1 cellular context compared by ENCODE assay signal in the genomic region with DNA sequence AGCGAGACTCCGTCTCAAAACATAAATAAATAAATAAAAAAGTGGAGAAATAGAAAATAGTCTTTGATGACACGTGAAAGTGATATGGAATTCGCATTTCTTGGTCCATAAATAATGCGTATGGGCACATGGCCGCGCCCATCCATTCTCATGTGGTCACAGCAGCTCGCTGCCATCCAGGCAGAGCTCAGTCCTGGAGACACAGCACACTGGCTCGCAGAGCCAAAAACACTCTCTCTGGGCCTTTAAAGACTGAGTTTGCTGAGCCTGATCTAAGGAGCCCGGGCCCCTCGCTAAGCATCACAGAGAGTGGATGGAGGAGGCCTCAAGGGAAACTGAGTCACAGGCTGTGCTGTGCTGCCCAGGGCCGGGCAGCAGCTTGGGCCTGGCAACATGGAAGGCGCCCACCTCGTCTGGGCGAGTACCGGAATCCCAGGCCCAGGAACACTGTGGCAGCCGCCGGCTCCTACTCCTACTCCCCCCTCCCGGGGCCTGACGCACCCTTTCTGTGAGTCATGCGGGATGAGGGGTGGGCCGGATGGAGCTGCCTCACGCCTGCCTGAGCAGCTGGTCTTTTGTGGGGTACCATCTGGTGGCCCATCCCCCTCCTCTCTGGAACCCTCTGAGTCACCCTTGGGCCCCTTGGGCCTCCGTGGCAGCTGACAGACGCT.
TF ChIP-seq lines count a peak whose summit lies in the region.

No MANE protein-coding gene starts in this region.

TF ChIP-seq in SK-N-SH, 30 proteins besides CTCF, POLR2A, EP300 and RAD21 (continued from another document):
- TF ChIP-seq REST (IDR thresholded peaks at IDR 0.05; ENCODE audit: low read depth, low read length): 0 out of 2 replicates have a peak, but pooled peaks have one; percentile 9
- TF ChIP-seq TAF1 (IDR thresholded peaks at IDR 0.05; ENCODE audit: borderline replicate concordance, low read depth, low read length): no peak
- no peak for TF ChIP-seq ZBTB33 (IDR thresholded peaks at IDR 0.05; ENCODE audit: borderline replicate concordance, low read depth)
- TF ChIP-seq, protein P1, sequence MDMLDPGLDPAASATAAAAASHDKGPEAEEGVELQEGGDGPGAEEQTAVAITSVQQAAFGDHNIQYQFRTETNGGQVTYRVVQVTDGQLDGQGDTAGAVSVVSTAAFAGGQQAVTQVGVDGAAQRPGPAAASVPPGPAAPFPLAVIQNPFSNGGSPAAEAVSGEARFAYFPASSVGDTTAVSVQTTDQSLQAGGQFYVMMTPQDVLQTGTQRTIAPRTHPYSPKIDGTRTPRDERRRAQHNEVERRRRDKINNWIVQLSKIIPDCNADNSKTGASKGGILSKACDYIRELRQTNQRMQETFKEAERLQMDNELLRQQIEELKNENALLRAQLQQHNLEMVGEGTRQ (IDR thresholded peaks at IDR 0.05; ENCODE audit: borderline replicate concordance, low read depth, low read length): no peak
- TF ChIP-seq MXI1 (IDR thresholded peaks at IDR 0.05; ENCODE audit: low read depth, low read length): no peak
- peak; percentile 94 for TF ChIP-seq FOSL2 (IDR thresholded peaks at IDR 0.05; ENCODE audit: borderline replicate concordance, low read depth)
- TF ChIP-seq TCF12 (IDR thresholded peaks at IDR 0.05): peak; percentile 95
- no peak for TF ChIP-seq GATA2 (CRISPR knock-in tag; IDR thresholded peaks at IDR 0.05)
- peak; percentile 92 for TF ChIP-seq JUND (IDR thresholded peaks at IDR 0.05)
- peak; percentile 36; the same call in 1 of the 2 replicates for TF ChIP-seq ELF1 (IDR thresholded peaks at IDR 0.05)
- TF ChIP-seq PBX3 (IDR thresholded peaks at IDR 0.05): peak; percentile 64
- TF ChIP-seq, protein P2, sequence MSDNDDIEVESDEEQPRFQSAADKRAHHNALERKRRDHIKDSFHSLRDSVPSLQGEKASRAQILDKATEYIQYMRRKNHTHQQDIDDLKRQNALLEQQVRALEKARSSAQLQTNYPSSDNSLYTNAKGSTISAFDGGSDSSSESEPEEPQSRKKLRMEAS (IDR thresholded peaks at IDR 0.05; ENCODE audit: low read depth): peak; percentile 82
- TF ChIP-seq POLR2AphosphoS5 (IDR thresholded peaks at IDR 0.05; ENCODE audit: low read depth, low read length): peak; percentile 57; the same call in 1 of the 2 replicates
